ENCODE assay signal across 8 cellular contexts in the genomic region with DNA sequence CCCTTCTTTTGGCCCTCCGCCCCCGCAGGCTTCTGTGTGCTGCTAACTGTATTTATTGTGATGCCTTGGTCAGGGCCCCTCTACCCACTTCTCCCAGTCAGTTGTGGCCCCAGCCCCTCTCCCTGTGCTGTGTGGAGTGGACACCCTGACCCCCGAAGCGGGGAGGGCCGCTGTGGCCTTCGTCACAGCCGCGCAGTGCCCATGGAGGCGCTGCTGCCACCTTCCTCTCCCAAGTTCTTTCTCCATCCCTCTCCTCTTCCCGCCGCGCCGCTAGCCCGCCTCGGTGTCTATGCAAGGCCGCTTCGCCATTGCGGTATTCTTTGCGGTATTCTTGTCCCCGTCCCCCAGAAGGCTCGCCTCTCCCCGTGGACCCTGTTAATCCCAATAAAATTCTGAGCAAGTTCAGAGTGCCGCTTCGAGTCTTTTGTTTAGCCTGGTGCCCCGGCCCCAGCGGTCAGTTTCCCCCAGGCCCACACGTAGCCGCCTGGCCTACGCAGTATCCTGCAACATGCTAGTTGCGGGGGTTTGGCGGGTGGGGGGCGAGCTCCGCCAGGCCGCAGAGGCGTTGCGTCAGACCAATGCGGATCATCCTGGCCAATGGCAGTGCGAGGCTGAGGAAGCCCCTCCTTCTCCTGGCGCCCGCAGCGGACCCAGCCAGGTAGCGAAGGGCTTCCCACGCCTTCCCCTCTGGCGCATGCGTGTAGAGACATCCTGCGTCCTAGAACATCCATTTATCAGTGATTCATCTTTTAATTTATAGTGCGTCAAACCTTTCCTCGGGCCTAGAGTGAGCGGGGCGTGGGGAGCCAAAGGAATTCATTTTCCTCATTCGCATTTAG. TPM values are rescaled to one million over a fixed set of nuclear protein-coding genes. Genes with fewer than 3 reads are reported as not detected.
DNase-seq lines count a peak whose midpoint lies in the region; ATAC-seq and TF ChIP-seq lines count a peak whose summit lies in the region.

No MANE protein-coding gene starts in this region.

- DNase-seq in CD4-positive, CD25-positive, alpha-beta regulatory T cell = peak; percentile 79 to 83 (median 83)
- DNase-seq in HCEC 1CT (peak; percentile 32), NCI-H82 (lab: John Stamatoyannopoulos, UW) (peak; percentile 95), activated gamma-delta T cell treated with Interleukin-2 at 50 U/mL for 16 hours (peak; percentile 73), fibroblast of villous mesenchyme (ENCODE audit: low read depth) (peak; percentile 74), HAP-1 (ENCODE audit: low spot score in 2 of 2) (no peak)

- peak overlapping the region; percentile 33 for H2AFZ ChIP-seq in neural cell (ENCODE audit: low read depth, low read length)

- H3K4me1 ChIP-seq in CD4-positive, CD25-positive, alpha-beta regulatory T cell (ENCODE audit: control insufficient read depth, insufficient read depth, low read length, poor library complexity, severe bottlenecking) = peaks cover 19% of the 10 kb centered on the region
- peaks cover 7% of the 10 kb centered on the region for H3K4me1 ChIP-seq in HAP-1

- peaks cover 11 to 63% (median 34%) of the 10 kb centered on the region in 4 donors for H3K4me1 Mint-ChIP-seq in CD4-positive, CD25-positive, alpha-beta regulatory T cell
- H3K4me1 Mint-ChIP-seq in stimulated activated naive CD8-positive, alpha-beta T cell treated with anti-CD3 and anti-CD28 coated beads, Interleukin-15, Interleukin-2, amounts not matched to agents 100 ng/mL and 50 ng/mL, for 24 hours (ENCODE audit: low read depth) = peaks cover 60% of the 10 kb centered on the region

- in situ Hi-C loops in HAP-1 (cut with MboI; ENCODE audit: low sequenced_read_pairs) = no loop called here

- no peak for TF ChIP-seq EP300 in neural cell (conservative IDR thresholded peaks at IDR 0.05; ENCODE audit: poor library complexity, severe bottlenecking)

- peak overlapping the region; percentile 91 for H3K27ac ChIP-seq in CD4-positive, CD25-positive, alpha-beta regulatory T cell (ENCODE audit: insufficient read depth, low read length, poor library complexity, severe bottlenecking)
- H3K27ac ChIP-seq in neural cell (ENCODE audit: low read length) = peak overlapping the region; percentile 76

- H3K4me3 Mint-ChIP-seq in CD4-positive, CD25-positive, alpha-beta regulatory T cell = peak overlapping the region; percentile 89 to 100 (median 92)
- peak overlapping the region; percentile 82 for H3K4me3 Mint-ChIP-seq in stimulated activated naive CD8-positive, alpha-beta T cell treated with anti-CD3 and anti-CD28 coated beads, Interleukin-15, Interleukin-2, amounts not matched to agents 100 ng/mL and 50 ng/mL, for 24 hours

- H3K36me3 ChIP-seq in CD4-positive, CD25-positive, alpha-beta regulatory T cell (ENCODE audit: control insufficient read depth, insufficient read depth, low read length) = peaks cover 26% of the 10 kb centered on the region
- H3K36me3 ChIP-seq in neural cell (ENCODE audit: insufficient read depth, low read length) = no peaks in the 10 kb centered on the region
- H3K36me3 ChIP-seq in HAP-1 (replicated peaks) = peaks cover 30% of the 10 kb centered on the region

- no peaks in the 10 kb centered on the region for H3K79me2 ChIP-seq in neural cell (replicated peaks; ENCODE audit: insufficient read depth, low read length)

- peak; percentile 71 to 78 for ATAC-seq in CD4-positive, CD25-positive, alpha-beta regulatory T cell (ENCODE audit: low read depth in 2 of 2)

- no peaks in the 10 kb centered on the region for H3K27me3 ChIP-seq in CD4-positive, CD25-positive, alpha-beta regulatory T cell (ENCODE audit: control insufficient read depth, insufficient read depth, low read length)
- no peaks in the 10 kb centered on the region for H3K27me3 ChIP-seq in neural cell (ENCODE audit: insufficient read depth, low read depth, low read length)
- H3K27me3 ChIP-seq in HAP-1 (ENCODE audit: low read depth) = no peaks in the 10 kb centered on the region

- TF ChIP-seq RAD21 in neural cell (conservative IDR thresholded peaks at IDR 0.05) = no peak

- H3K27me3 Mint-ChIP-seq in CD4-positive, CD25-positive, alpha-beta regulatory T cell = peaks cover 4% of the 10 kb centered on the region
- H3K27me3 Mint-ChIP-seq in stimulated activated naive CD8-positive, alpha-beta T cell treated with anti-CD3 and anti-CD28 coated beads, Interleukin-15, Interleukin-2, amounts not matched to agents 100 ng/mL and 50 ng/mL, for 24 hours = no peaks in the 10 kb centered on the region

- peaks cover 27% of the 10 kb centered on the region for H3K36me3 Mint-ChIP-seq in CD4-positive, CD25-positive, alpha-beta regulatory T cell
- H3K36me3 Mint-ChIP-seq in stimulated activated naive CD8-positive, alpha-beta T cell treated with anti-CD3 and anti-CD28 coated beads, Interleukin-15, Interleukin-2, amounts not matched to agents 100 ng/mL and 50 ng/mL, for 24 hours (ENCODE audit: low read depth) = peaks cover 39% of the 10 kb centered on the region

- H3K9ac ChIP-seq in neural cell (ENCODE audit: low read length) = peak overlapping the region; percentile 72

- H3K4me2 ChIP-seq in neural cell (ENCODE audit: low read length) = peak overlapping the region; percentile 41

- H3K9me3 ChIP-seq in CD4-positive, CD25-positive, alpha-beta regulatory T cell (ENCODE audit: control insufficient read depth in 2 of 2, low read length in 2 of 2) = no peaks in the 10 kb centered on the region
- H3K9me3 ChIP-seq in neural cell (ENCODE audit: low read length) (no peaks in the 10 kb centered on the region), HAP-1 (no peaks in the 10 kb centered on the region)

- H3K9me2 ChIP-seq in neural cell (ENCODE audit: insufficient read depth, low read length) = no peaks in the 10 kb centered on the region

- H3K9me3 Mint-ChIP-seq in CD4-positive, CD25-positive, alpha-beta regulatory T cell = peaks cover 0 to 3% (median 0%) of the 10 kb centered on the region in 7 donors
- H3K9me3 Mint-ChIP-seq in stimulated activated naive CD8-positive, alpha-beta T cell treated with anti-CD3 and anti-CD28 coated beads, Interleukin-15, Interleukin-2, amounts not matched to agents 100 ng/mL and 50 ng/mL, for 24 hours = no peaks in the 10 kb centered on the region

- H3F3A ChIP-seq in neural cell (ENCODE audit: insufficient read depth, low read length, poor library complexity, severe bottlenecking) = no peaks in the 10 kb centered on the region

- TF ChIP-seq CTCF in fibroblast of villous mesenchyme (IDR thresholded peaks at IDR 0.05; ENCODE audit: insufficient read depth, low read depth, low read length) (no peak), neural cell (IDR thresholded peaks at IDR 0.05; ENCODE audit: poor library complexity, severe bottlenecking) (no peak)

- no peaks in the 10 kb centered on the region for H4K20me1 ChIP-seq in neural cell (ENCODE audit: insufficient read depth)

- peak overlapping the region; percentile 98 to 99 (median 99) for H3K27ac Mint-ChIP-seq in CD4-positive, CD25-positive, alpha-beta regulatory T cell
- H3K27ac Mint-ChIP-seq in stimulated activated naive CD8-positive, alpha-beta T cell treated with anti-CD3 and anti-CD28 coated beads, Interleukin-15, Interleukin-2, amounts not matched to agents 100 ng/mL and 50 ng/mL, for 24 hours = peak overlapping the region; percentile 93

- peak overlapping the region; percentile 81 for H3K4me3 ChIP-seq in CD4-positive, CD25-positive, alpha-beta regulatory T cell (ENCODE audit: low read depth, low read length)
- H3K4me3 ChIP-seq in fibroblast of villous mesenchyme (ENCODE audit: low read depth, low read length) (peak overlapping the region; percentile 45), neural cell (ENCODE audit: low read length) (peak overlapping the region; percentile 66), HAP-1 (no peak overlapping the region)

TF ChIP-seq in neural cell, 6 proteins besides CTCF, POLR2A, EP300 and RAD21:
- no peak for TF ChIP-seq EZH2 (IDR thresholded peaks at IDR 0.05; ENCODE audit: borderline replicate concordance, insufficient read depth, low read length, poor library complexity, severe bottlenecking)
- TF ChIP-seq MXI1 (conservative IDR thresholded peaks at IDR 0.05; ENCODE audit: poor library complexity, severe bottlenecking) = peak; percentile 24
- TF ChIP-seq POLR2AphosphoS5 (IDR thresholded peaks at IDR 0.05) = peak; percentile 71
- no peak for TF ChIP-seq TAF1 (IDR thresholded peaks at IDR 0.05; ENCODE audit: low read depth)

RNA-seq across cellular contexts. Expression of a gene that starts 5.6 kb away (rescaled TPM):
- total RNA-seq in CD4-positive, CD25-positive, alpha-beta regulatory T cell = 14.1 TPM
- polyA plus RNA-seq in CD4-positive, CD25-positive, alpha-beta regulatory T cell = 1 to 10 TPM in 3 of 4 donors, under 1 TPM in 1; 0.81 to 2.2 (median 1.6) TPM
- total RNA-seq in fibroblast of villous mesenchyme = 8.6 and 11.0 TPM in 2 replicates
- 35.4 and 37.5 TPM in 2 replicates for polyA plus RNA-seq in neural cell
- polyA minus RNA-seq in neural cell = 46.0 and 53.7 TPM in 2 replicates

RNA-seq across cellular contexts. Expression of a gene that starts 6.2 kb away (rescaled TPM):
- total RNA-seq in CD4-positive, CD25-positive, alpha-beta regulatory T cell = 333 TPM
- polyA plus RNA-seq in CD4-positive, CD25-positive, alpha-beta regulatory T cell = 10 to 100 TPM; 10.1 to 15.6 (median 13.7) TPM
- total RNA-seq in fibroblast of villous mesenchyme = 11.9 and 13.0 TPM in 2 replicates
- polyA plus RNA-seq in neural cell = 40.2 and 43.2 TPM in 2 replicates
- polyA minus RNA-seq in neural cell = 23.6 and 24.0 TPM in 2 replicates

RNA-seq across cellular contexts. Expression of a gene that starts 39.8 kb away (rescaled TPM):
- total RNA-seq in CD4-positive, CD25-positive, alpha-beta regulatory T cell = not detected
- polyA plus RNA-seq in CD4-positive, CD25-positive, alpha-beta regulatory T cell = not detected
- total RNA-seq in fibroblast of villous mesenchyme = 3.5 and 3.9 TPM in 2 replicates
- 26.9 and 30.8 TPM in 2 replicates for polyA plus RNA-seq in neural cell
- 32.1 and 36.5 TPM in 2 replicates for polyA minus RNA-seq in neural cell

Comparison
In these comparisons a context has a peak if more than half of its experiments do, and no peak if none do; other contexts are left out.
1. DNase-seq: peak in CD4-positive, CD25-positive, alpha-beta regulatory T cell (3 of 3), HCEC 1CT (single experiment), NCI-H82 (single experiment), activated gamma-delta T cell treated with Interleukin-2 at 50 U/mL for 16 hours (single experiment) and fibroblast of villous mesenchyme (single experiment); none in HAP-1 (0 of 2).
2. RNA of a gene that starts 6.2 kb away (total RNA-seq): 333 TPM in CD4-positive, CD25-positive, alpha-beta regulatory T cell (single experiment); 11.9 to 13.0 TPM in fibroblast of villous mesenchyme; every median in the first group is over 10 times any median in the second.